In genomic region chrX:155263854-155264628, GRCh38 we compare ENCODE assay signal across 8 cellular contexts.
DNase-seq lines count a peak whose midpoint lies in the region; ATAC-seq and FAIRE-seq lines count a peak whose summit lies in the region.

TSS of gene RAB39B (minus strand) at chrX:155264491. CDS start at chrX:155264288, 203 bp downstream.

- FAIRE-seq in HTR-8/SVneo (lab: Jason Lieb, UNC): no peak
- FAIRE-seq in RCC 7860 (lab: Jason Lieb, UNC): no peak

- DNase-seq in D341Med (ENCODE audit: low spot score) (peak; percentile 77), HTR-8/SVneo (ENCODE audit: insufficient read length, low spot score) (peak; percentile 23), RCC 7860 (ENCODE audit: low spot score) (peak; percentile 22), foreskin melanocyte (peak; percentile 30), non-pigmented ciliary epithelial cell (ENCODE audit: low read depth) (peak; percentile 8), substantia nigra (lab: John Stamatoyannopoulos, UW) (peak; percentile 0 to 78 (median 43))
- peak; percentile 56 for DNase-seq in activated effector memory CD4-positive, alpha-beta T cell treated with Interleukin-2 at 50 U/mL for 16 hours

- peak; percentile 83 for ATAC-seq in GM21360 (IDR thresholded peaks at IDR 0.05; ENCODE audit: unreplicated experiment)

- peak within 1 kb of the TSS; percentile 58 for H3K27ac ChIP-seq in substantia nigra (ENCODE audit: low read depth, low read length, poor library complexity, severe bottlenecking)

Comparison
In these comparisons a context has a peak if more than half of its experiments do, and no peak if none do; other contexts are left out.
1. Peak in every context shown above with its lines: DNase-seq, ATAC-seq and H3K27ac ChIP-seq.
2. DNase-seq: peak in every context shown above with its lines; median percentile 77 in D341Med; 56 in activated effector memory CD4-positive, alpha-beta T cell treated with Interleukin-2 at 50 U/mL for 16 hours; 43 in substantia nigra; 30 in foreskin melanocyte; 23 in HTR-8/SVneo; 22 in RCC 7860; 8 in non-pigmented ciliary epithelial cell.